ENCODE assay signal across 9 cellular contexts in genomic region chr11:101127699-101128570, GRCh38. TPM values are rescaled to one million over a fixed set of nuclear protein-coding genes. Genes with fewer than 3 reads are reported as not detected.
DNase-seq lines count a peak whose midpoint lies in the region; ATAC-seq, FAIRE-seq and TF ChIP-seq lines count a peak whose summit lies in the region.
"Had no signal": no experiment of that assay in that cellular context is flagged by ENCODE, and none has a peak within 500 bp of the region (broad histone marks: within the 10 kb centered on the region; RNA-seq: fewer than 3 reads in every experiment).

No MANE protein-coding gene starts in this region.

- TF ChIP-seq CTCF in bronchial epithelial cell (IDR thresholded peaks at IDR 0.05; ENCODE audit: insufficient read depth, low read length, severe bottlenecking) (no peak), HepG2 (CRISPR knock-in tag; IDR thresholded peaks at IDR 0.05) (no peak), thyroid gland (IDR thresholded peaks at IDR 0.05) (no peak)

- no peaks in the 10 kb centered on the region for H3K36me3 ChIP-seq in bronchial epithelial cell (ENCODE audit: control insufficient read depth, insufficient read depth, low read length)
- no peaks in the 10 kb centered on the region for H3K36me3 ChIP-seq in HepG2 (replicated peaks in 1 of 2; ENCODE audit: control insufficient read depth in 1 of 2, insufficient read depth in 2 of 2, low read length in 2 of 2)
- no peaks in the 10 kb centered on the region for H3K36me3 ChIP-seq in thyroid gland

- no peak for TF ChIP-seq EP300 in HepG2 (IDR thresholded peaks at IDR 0.05; ENCODE audit: low read depth in 2 of 2, low read length in 2 of 2)
- TF ChIP-seq EP300 in HepG2 (CRISPR knock-in tag; IDR thresholded peaks at IDR 0.05; ENCODE audit: borderline replicate concordance): no peak

- peak; percentile 10 for DNase-seq in NCI-H345 treated with DMSO at 0.1 percent for 48 hours (lab: John Stamatoyannopoulos, UW; ENCODE audit: unreplicated experiment)
- DNase-seq in NCI-H345 (lab: John Stamatoyannopoulos, UW): no peak
- DNase-seq in bronchial epithelial cell (ENCODE audit: low read depth): no peak
- DNase-seq in HepG2 (ENCODE audit: low spot score): no peak
- DNase-seq in thyroid gland: peak; percentile 7 to 24
- DNase-seq in NCI-H1694 (lab: John Stamatoyannopoulos, UW): no peak
- DNase-seq in activated effector memory CD4-positive, alpha-beta T cell treated with Interleukin-2 at 50 U/mL for 16 hours: no peak
- DNase-seq: activated CD4-positive, alpha-beta T cell treated with anti-CD3 and anti-CD28 coated beads, Interleukin-2, amount 50 U/mL, for 1 hour had no signal

- peak; percentile 27; the same call in 1 of the 3 replicates for ATAC-seq in HepG2
- ATAC-seq in GM18867 (IDR thresholded peaks at IDR 0.05; ENCODE audit: unreplicated experiment): no peak

- no peak for FAIRE-seq in bronchial epithelial cell (lab: Jason Lieb, UNC)
- no peak for FAIRE-seq in HepG2 (lab: Jason Lieb, UNC)

- TF ChIP-seq POLR2A in HepG2 (IDR thresholded peaks at IDR 0.05; ENCODE audit: insufficient read depth in 1 of 2, low read depth in 2 of 2, low read length in 2 of 2) (no peak), thyroid gland (IDR thresholded peaks at IDR 0.05) (no peak)

- BruUV-seq in HepG2 (replicated peaks; lab: Mats Ljungman, UMichigan): no TSS peak

- H3K4me2 ChIP-seq in HepG2 (ENCODE audit: low read depth, low read length): no peak overlapping the region

- CTCF ChIA-PET in HepG2 (lab: Yijun Ruan, JAX; ENCODE audit: low intra/inter-chr PET ratio, low total read pairs): no interaction called here

- H3K4me3 ChIP-seq in bronchial epithelial cell (ENCODE audit: low read depth, low read length) (peak overlapping the region; percentile 4), HepG2 (replicated peaks in 1 of 3; ENCODE audit: insufficient read depth in 1 of 3, low read depth in 2 of 3, low read length in 3 of 3) (no peak overlapping the region), thyroid gland (replicated peaks in 1 of 3) (peak overlapping the region in 2 of 3 donors; percentile 30 to 39)

- POLR2A ChIA-PET in HepG2 (lab: Yijun Ruan, JAX): no interaction called here

- H3K79me2 ChIP-seq in HepG2 (ENCODE audit: insufficient read depth, low read length): no peaks in the 10 kb centered on the region

- 81% methylated on average over 45 of the region's 93 CpGs for WGBS in HepG2 (ENCODE audit: low lambda C conversion rate)
- 3 to 5% methylated on average over 25 to 49 of the region's 93 CpGs for WGBS in thyroid gland, 2 donors

- no peaks in the 10 kb centered on the region for H3K4me1 ChIP-seq in HepG2 (ENCODE audit: insufficient read depth, low read length)
- peaks cover 5 to 20% of the 10 kb centered on the region in 2 donors for H3K4me1 ChIP-seq in thyroid gland

- no peak for TF ChIP-seq RAD21 in HepG2 (CRISPR knock-in tag; IDR thresholded peaks at IDR 0.05)

- no peaks in the 10 kb centered on the region for H4K20me1 ChIP-seq in HepG2 (ENCODE audit: insufficient read depth, low read length)

- no peak overlapping the region for H2AFZ ChIP-seq in HepG2 (ENCODE audit: low read length)

- peaks cover 32% of the 10 kb centered on the region for H3K27me3 ChIP-seq in bronchial epithelial cell (ENCODE audit: control insufficient read depth, insufficient read depth, low read length)
- peaks cover 1 to 11% of the 10 kb centered on the region in 2 experiments; a peak in 3 of 5 replicates for H3K27me3 ChIP-seq in HepG2 (ENCODE audit: control insufficient read depth in 1 of 2, insufficient read depth in 2 of 2, low read length in 2 of 2)
- H3K27me3 ChIP-seq in thyroid gland: peaks cover 13% of the 10 kb centered on the region

- in situ Hi-C loops in HepG2 (cut with HindIII; ENCODE audit: extremely low pct_ligation_motif_present, low pct_unique_long_range_greater_than_20kb): no loop called here

- H3K9me3 ChIP-seq in HepG2 (ENCODE audit: low read length): no peaks in the 10 kb centered on the region
- H3K9me3 ChIP-seq in thyroid gland: no peaks in the 10 kb centered on the region

- H3K9ac ChIP-seq in HepG2 (ENCODE audit: insufficient read depth, low read depth, low read length): no peak overlapping the region

- intact Hi-C loops in HepG2 (cut with micrococcal nuclease; ENCODE audit: unreplicated experiment): no loop called here
- intact Hi-C loops in thyroid gland (cut with DNase I): no loop called here

- no peak overlapping the region for H3K27ac ChIP-seq in HepG2 (ENCODE audit: extremely low read length, insufficient read depth, low read length)
- peak overlapping the region in 2 of 3 donors; percentile 18 to 61 for H3K27ac ChIP-seq in thyroid gland

TF ChIP-seq in HepG2, 621 proteins besides CTCF, POLR2A, EP300 and RAD21 (continues in another document):
- no peak for TF ChIP-seq RFX5 (IDR thresholded peaks at IDR 0.05; ENCODE audit: low read depth, low read length)
- no peak for TF ChIP-seq KAT8 (CRISPR knock-in tag; IDR thresholded peaks at IDR 0.05)
- TF ChIP-seq, protein P1, sequence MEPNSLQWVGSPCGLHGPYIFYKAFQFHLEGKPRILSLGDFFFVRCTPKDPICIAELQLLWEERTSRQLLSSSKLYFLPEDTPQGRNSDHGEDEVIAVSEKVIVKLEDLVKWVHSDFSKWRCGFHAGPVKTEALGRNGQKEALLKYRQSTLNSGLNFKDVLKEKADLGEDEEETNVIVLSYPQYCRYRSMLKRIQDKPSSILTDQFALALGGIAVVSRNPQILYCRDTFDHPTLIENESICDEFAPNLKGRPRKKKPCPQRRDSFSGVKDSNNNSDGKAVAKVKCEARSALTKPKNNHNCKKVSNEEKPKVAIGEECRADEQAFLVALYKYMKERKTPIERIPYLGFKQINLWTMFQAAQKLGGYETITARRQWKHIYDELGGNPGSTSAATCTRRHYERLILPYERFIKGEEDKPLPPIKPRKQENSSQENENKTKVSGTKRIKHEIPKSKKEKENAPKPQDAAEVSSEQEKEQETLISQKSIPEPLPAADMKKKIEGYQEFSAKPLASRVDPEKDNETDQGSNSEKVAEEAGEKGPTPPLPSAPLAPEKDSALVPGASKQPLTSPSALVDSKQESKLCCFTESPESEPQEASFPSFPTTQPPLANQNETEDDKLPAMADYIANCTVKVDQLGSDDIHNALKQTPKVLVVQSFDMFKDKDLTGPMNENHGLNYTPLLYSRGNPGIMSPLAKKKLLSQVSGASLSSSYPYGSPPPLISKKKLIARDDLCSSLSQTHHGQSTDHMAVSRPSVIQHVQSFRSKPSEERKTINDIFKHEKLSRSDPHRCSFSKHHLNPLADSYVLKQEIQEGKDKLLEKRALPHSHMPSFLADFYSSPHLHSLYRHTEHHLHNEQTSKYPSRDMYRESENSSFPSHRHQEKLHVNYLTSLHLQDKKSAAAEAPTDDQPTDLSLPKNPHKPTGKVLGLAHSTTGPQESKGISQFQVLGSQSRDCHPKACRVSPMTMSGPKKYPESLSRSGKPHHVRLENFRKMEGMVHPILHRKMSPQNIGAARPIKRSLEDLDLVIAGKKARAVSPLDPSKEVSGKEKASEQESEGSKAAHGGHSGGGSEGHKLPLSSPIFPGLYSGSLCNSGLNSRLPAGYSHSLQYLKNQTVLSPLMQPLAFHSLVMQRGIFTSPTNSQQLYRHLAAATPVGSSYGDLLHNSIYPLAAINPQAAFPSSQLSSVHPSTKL (CRISPR knock-in tag; IDR thresholded peaks at IDR 0.05): no peak

RNA-seq across cellular contexts. Expression of gene PGR, which starts 1.7 kb away (rescaled TPM):
- not detected in 2 replicates for total RNA-seq in bronchial epithelial cell
- total RNA-seq in HepG2 (2016; rRNA removed; fragmentation: Illumina TruSeq; extraction: Trizol): not detected in 2 replicates
- total RNA-seq in HepG2 (2016; cell fraction: cytosol; rRNA removed; fragmentation: Illumina TruSeq; extraction: Trizol; ENCODE audit: low read depth): not detected in 2 replicates
- total RNA-seq in HepG2 (2016; cell fraction: insoluble cytoplasmic fraction; rRNA removed; fragmentation: Illumina TruSeq; extraction: Trizol): not detected in 2 replicates
- total RNA-seq in HepG2 (2016; cell fraction: membrane; rRNA removed; fragmentation: Illumina TruSeq; extraction: Trizol): not detected in 2 replicates
- total RNA-seq in HepG2 (2016; cell fraction: nucleus; rRNA removed; fragmentation: Illumina TruSeq; extraction: Trizol): not detected in 2 replicates
- not detected in 2 replicates for polyA plus RNA-seq in HepG2 (2011; rRNA removed)
- not detected in 2 replicates for polyA plus RNA-seq in HepG2 (2011; cell fraction: cytosol; rRNA removed)
- polyA plus RNA-seq in HepG2 (2011; cell fraction: nucleus; rRNA removed): not detected in 2 replicates
- not detected in 2 replicates for polyA plus RNA-seq in HepG2 (2012)
- not detected in 2 replicates for polyA plus RNA-seq in HepG2 (2016; cell fraction: cytosol; fragmentation: Illumina TruSeq; extraction: Trizol; ENCODE audit: low read depth)
- not detected in 2 replicates for polyA plus RNA-seq in HepG2 (2016; cell fraction: insoluble cytoplasmic fraction; fragmentation: Illumina TruSeq; extraction: Trizol; ENCODE audit: low read depth)
- polyA plus RNA-seq in HepG2 (2016; cell fraction: membrane; fragmentation: Illumina TruSeq; extraction: Trizol; ENCODE audit: low read depth): not detected in 2 replicates
- not detected in 2 replicates for polyA plus RNA-seq in HepG2 (2016; cell fraction: nucleus; fragmentation: Illumina TruSeq; extraction: Trizol; ENCODE audit: insufficient read depth, low read depth)
- not detected in 2 replicates for polyA minus RNA-seq in HepG2 (2011; rRNA and poly(A)+ RNA removed; ENCODE audit: low replicate concordance)
- not detected in 2 replicates for polyA minus RNA-seq in HepG2 (2011; cell fraction: cytosol; rRNA and poly(A)+ RNA removed)
- polyA minus RNA-seq in HepG2 (2011; cell fraction: nucleus; rRNA and poly(A)+ RNA removed): not detected in 2 replicates
- 1 to 10 TPM in 3 of 4 donors, under 1 TPM in 1; 0.89 to 5.4 (median 3.1) TPM for total RNA-seq in thyroid gland

Comparison
In these comparisons a context has a peak if more than half of its experiments do, and no peak if none do; other contexts are left out.
1. DNase-seq: peak in NCI-H345 treated with DMSO at 0.1 percent for 48 hours (single experiment) and thyroid gland (2 of 2); none in NCI-H345 (single experiment), bronchial epithelial cell (single experiment), HepG2 (single experiment), NCI-H1694 (single experiment) and activated effector memory CD4-positive, alpha-beta T cell treated with Interleukin-2 at 50 U/mL for 16 hours (single experiment).
2. H3K4me3 ChIP-seq: peak in bronchial epithelial cell (single experiment) and thyroid gland (2 of 3); none in HepG2 (0 of 3).